ENCODE assay signal across 2 cellular contexts in the genomic region with DNA sequence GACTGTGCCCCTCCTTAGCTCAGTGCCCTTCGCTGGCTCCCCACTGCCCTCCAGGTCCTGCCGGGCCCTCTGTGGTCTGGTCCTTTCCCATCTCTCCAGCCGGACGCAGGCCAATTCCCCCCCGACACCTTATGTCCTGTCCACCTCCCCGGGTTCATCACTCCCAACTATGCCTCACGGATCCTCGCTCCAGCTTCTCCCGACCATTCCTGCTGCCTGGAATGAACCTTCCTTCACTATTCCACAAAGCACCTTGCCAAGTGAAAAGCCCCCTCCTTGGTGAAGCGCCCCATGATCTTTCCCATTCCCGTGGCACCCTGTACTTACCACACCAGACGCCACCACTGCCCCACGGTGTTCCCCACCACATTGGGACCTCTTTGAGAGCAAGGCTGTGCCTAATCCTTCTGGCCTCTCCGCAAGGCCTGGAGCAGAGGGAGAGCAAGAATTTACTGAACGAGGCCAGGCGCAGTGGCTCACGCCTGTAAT.
TF ChIP-seq lines count a peak whose summit lies in the region.

No MANE protein-coding gene starts in this region.

TF ChIP-seq in IMR-90, 13 proteins besides CTCF, POLR2A, EP300 and RAD21:
- TF ChIP-seq FOS (IDR thresholded peaks at IDR 0.05; ENCODE audit: low read depth, low read length) (no peak), CEBPB (IDR thresholded peaks at IDR 0.05; ENCODE audit: low read depth, low read length) (no peak), SMC3 (IDR thresholded peaks at IDR 0.05; ENCODE audit: low read depth, low read length) (no peak), MAZ (IDR thresholded peaks at IDR 0.05; ENCODE audit: borderline replicate concordance, low read depth, low read length) (no peak), MXI1 (IDR thresholded peaks at IDR 0.05; ENCODE audit: borderline replicate concordance, low read depth, low read length) (no peak), NFE2L2 (IDR thresholded peaks at IDR 0.05; ENCODE audit: low read depth, low read length) (no peak)
- TF ChIP-seq, protein P1, sequence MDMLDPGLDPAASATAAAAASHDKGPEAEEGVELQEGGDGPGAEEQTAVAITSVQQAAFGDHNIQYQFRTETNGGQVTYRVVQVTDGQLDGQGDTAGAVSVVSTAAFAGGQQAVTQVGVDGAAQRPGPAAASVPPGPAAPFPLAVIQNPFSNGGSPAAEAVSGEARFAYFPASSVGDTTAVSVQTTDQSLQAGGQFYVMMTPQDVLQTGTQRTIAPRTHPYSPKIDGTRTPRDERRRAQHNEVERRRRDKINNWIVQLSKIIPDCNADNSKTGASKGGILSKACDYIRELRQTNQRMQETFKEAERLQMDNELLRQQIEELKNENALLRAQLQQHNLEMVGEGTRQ (IDR thresholded peaks at IDR 0.05; ENCODE audit: low read depth, low read length): no peak
- TF ChIP-seq, protein P2, sequence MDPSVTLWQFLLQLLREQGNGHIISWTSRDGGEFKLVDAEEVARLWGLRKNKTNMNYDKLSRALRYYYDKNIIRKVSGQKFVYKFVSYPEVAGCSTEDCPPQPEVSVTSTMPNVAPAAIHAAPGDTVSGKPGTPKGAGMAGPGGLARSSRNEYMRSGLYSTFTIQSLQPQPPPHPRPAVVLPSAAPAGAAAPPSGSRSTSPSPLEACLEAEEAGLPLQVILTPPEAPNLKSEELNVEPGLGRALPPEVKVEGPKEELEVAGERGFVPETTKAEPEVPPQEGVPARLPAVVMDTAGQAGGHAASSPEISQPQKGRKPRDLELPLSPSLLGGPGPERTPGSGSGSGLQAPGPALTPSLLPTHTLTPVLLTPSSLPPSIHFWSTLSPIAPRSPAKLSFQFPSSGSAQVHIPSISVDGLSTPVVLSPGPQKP (IDR thresholded peaks at IDR 0.05; ENCODE audit: borderline replicate concordance, low read depth, low read length): no peak

TF ChIP-seq in H1, 55 proteins besides CTCF, POLR2A, EP300 and RAD21:
- TF ChIP-seq ZNF274 (IDR thresholded peaks at IDR 0.05; ENCODE audit: borderline replicate concordance, extremely low read depth, low read length): no peak
- TF ChIP-seq, protein P3, sequence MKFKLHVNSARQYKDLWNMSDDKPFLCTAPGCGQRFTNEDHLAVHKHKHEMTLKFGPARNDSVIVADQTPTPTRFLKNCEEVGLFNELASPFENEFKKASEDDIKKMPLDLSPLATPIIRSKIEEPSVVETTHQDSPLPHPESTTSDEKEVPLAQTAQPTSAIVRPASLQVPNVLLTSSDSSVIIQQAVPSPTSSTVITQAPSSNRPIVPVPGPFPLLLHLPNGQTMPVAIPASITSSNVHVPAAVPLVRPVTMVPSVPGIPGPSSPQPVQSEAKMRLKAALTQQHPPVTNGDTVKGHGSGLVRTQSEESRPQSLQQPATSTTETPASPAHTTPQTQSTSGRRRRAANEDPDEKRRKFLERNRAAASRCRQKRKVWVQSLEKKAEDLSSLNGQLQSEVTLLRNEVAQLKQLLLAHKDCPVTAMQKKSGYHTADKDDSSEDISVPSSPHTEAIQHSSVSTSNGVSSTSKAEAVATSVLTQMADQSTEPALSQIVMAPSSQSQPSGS (IDR thresholded peaks at IDR 0.05; ENCODE audit: low read length): no peak
